ENCODE assay signal across 20 cellular contexts in genomic region chr12:118038122-118038521, GRCh38. TPM values are rescaled to one million over a fixed set of nuclear protein-coding genes. Genes with fewer than 3 reads are reported as not detected.
DNase-seq lines count a peak whose midpoint lies in the region; ATAC-seq and TF ChIP-seq lines count a peak whose summit lies in the region.
"Had no signal": no experiment of that assay in that cellular context is flagged by ENCODE, and none has a peak within 500 bp of the region (broad histone marks: within the 10 kb centered on the region; RNA-seq: fewer than 3 reads in every experiment).

No MANE protein-coding gene starts in this region.

- H3K27me3 ChIP-seq in neural progenitor cell (no peaks in the 10 kb centered on the region), body of pancreas (no peaks in the 10 kb centered on the region), adrenal gland (no peaks in the 10 kb centered on the region)
- H3K27me3 ChIP-seq: vagina had no signal

- H3K79me2 ChIP-seq in neural progenitor cell (ENCODE audit: low read depth) = no peaks in the 10 kb centered on the region

- peaks cover 49% of the 10 kb centered on the region for H3K4me1 Mint-ChIP-seq in activated CD8-positive, alpha-beta T cell treated with anti-CD3 and anti-CD28 coated beads for 36 hours (ENCODE audit: low read depth)
- H3K4me1 Mint-ChIP-seq in activated CD8-positive, alpha-beta T cell treated with anti-CD3 and anti-CD28 coated beads, Interleukin-2, amount 10 ng/mL, durations not matched to agents 7 days and 5 days (ENCODE audit: low read depth) = peaks cover 3% of the 10 kb centered on the region
- peaks cover 6% of the 10 kb centered on the region for H3K4me1 Mint-ChIP-seq in neural progenitor cell

- ATAC-seq in activated CD8-positive, alpha-beta T cell treated with anti-CD3 and anti-CD28 coated beads for 36 hours = no peak
- ATAC-seq in activated CD8-positive, alpha-beta T cell treated with anti-CD3 and anti-CD28 coated beads, Interleukin-2, amount 10 ng/mL, durations not matched to agents 7 days and 5 days = no peak
- ATAC-seq in body of pancreas = no peak
- ATAC-seq: psoas muscle had no signal

- H2AFZ ChIP-seq in neural progenitor cell (replicated peaks) = no peak overlapping the region

- DNase-seq in activated CD8-positive, alpha-beta T cell treated with anti-CD3 and anti-CD28 coated beads for 36 hours = no peak
- no peak for DNase-seq in activated CD8-positive, alpha-beta T cell treated with anti-CD3 and anti-CD28 coated beads, Interleukin-2, amount 10 ng/mL, durations not matched to agents 7 days and 5 days
- DNase-seq in NCI-H128 (lab: John Stamatoyannopoulos, UW; ENCODE audit: unreplicated experiment) = peak; percentile 67
- peak; percentile 79 for DNase-seq in NCI-H510A (lab: John Stamatoyannopoulos, UW)
- no peak for DNase-seq in neural progenitor cell (ENCODE audit: low spot score)
- no peak for DNase-seq in RPMI8226
- no peak for DNase-seq in body of pancreas
- DNase-seq in adrenal gland = no peak
- DNase-seq: ACHN; activated CD4-positive, alpha-beta T cell treated with anti-CD3 and anti-CD28 coated beads for 48 hours; activated naive CD8-positive, alpha-beta T cell treated with anti-CD3 and anti-CD28 coated beads, Interleukin-2, amount 10 ng/mL, durations not matched to agents 7 days and 5 days; cortex of kidney; HCEC 1CT; MM.1S; NCI-H226; psoas muscle; stimulated activated CD4-positive, alpha-beta T cell treated with anti-CD3 and anti-CD28 coated beads, Interleukin-4, amount 100 ng/mL, for 1 hour had no signal

- no peaks in the 10 kb centered on the region for H3K27me3 Mint-ChIP-seq in activated CD8-positive, alpha-beta T cell treated with anti-CD3 and anti-CD28 coated beads for 36 hours
- no peaks in the 10 kb centered on the region for H3K27me3 Mint-ChIP-seq in activated CD8-positive, alpha-beta T cell treated with anti-CD3 and anti-CD28 coated beads, Interleukin-2, amount 10 ng/mL, durations not matched to agents 7 days and 5 days (ENCODE audit: low read depth)
- H3K27me3 Mint-ChIP-seq in neural progenitor cell (ENCODE audit: insufficient read depth, low read depth) = no peaks in the 10 kb centered on the region
- H3K27me3 Mint-ChIP-seq: activated naive CD8-positive, alpha-beta T cell treated with anti-CD3 and anti-CD28 coated beads, Interleukin-2, amount 10 ng/mL, durations not matched to agents 7 days and 5 days had no signal

- no peak overlapping the region for H3K9ac ChIP-seq in neural progenitor cell

- peaks cover 7% of the 10 kb centered on the region for H3K36me3 ChIP-seq in neural progenitor cell
- peaks cover 0 to 35% of the 10 kb centered on the region in 2 donors for H3K36me3 ChIP-seq in body of pancreas (replicated peaks in 1 of 2; ENCODE audit: insufficient read depth in 1 of 2, low read depth in 2 of 2)
- peaks cover 0 to 98% of the 10 kb centered on the region in 2 donors for H3K36me3 ChIP-seq in adrenal gland (replicated peaks in 1 of 2)

- intact Hi-C loops in activated CD8-positive, alpha-beta T cell treated with anti-CD3 and anti-CD28 coated beads for 36 hours (cut with micrococcal nuclease) = no loop called here
- intact Hi-C loops in body of pancreas (cut with DNase I) = no loop called here
- intact Hi-C loops in adrenal gland (cut with DNase I) = no loop called here

- WGBS in body of pancreas, 2 donors = 64% methylated on average over 6 of the region's 6 CpGs
- 80 to 96% (median 86%) methylated on average over 6 of the region's 6 CpGs for WGBS in adrenal gland, 4 donors

- peaks cover 8% of the 10 kb centered on the region for H3K9me3 Mint-ChIP-seq in activated CD8-positive, alpha-beta T cell treated with anti-CD3 and anti-CD28 coated beads for 36 hours
- H3K9me3 Mint-ChIP-seq in activated CD8-positive, alpha-beta T cell treated with anti-CD3 and anti-CD28 coated beads, Interleukin-2, amount 10 ng/mL, durations not matched to agents 7 days and 5 days (ENCODE audit: insufficient read depth) = no peaks in the 10 kb centered on the region
- no peaks in the 10 kb centered on the region for H3K9me3 Mint-ChIP-seq in neural progenitor cell
- H3K9me3 Mint-ChIP-seq: activated naive CD8-positive, alpha-beta T cell treated with anti-CD3 and anti-CD28 coated beads, Interleukin-2, amount 10 ng/mL, durations not matched to agents 7 days and 5 days had no signal

- peaks cover 5% of the 10 kb centered on the region for H4K20me1 ChIP-seq in neural progenitor cell (ENCODE audit: low read depth)

- H3F3A ChIP-seq in neural progenitor cell (ENCODE audit: low read depth) = peaks cover 9% of the 10 kb centered on the region

- H3K9me3 ChIP-seq in neural progenitor cell (ENCODE audit: low read depth) (no peaks in the 10 kb centered on the region), body of pancreas (no peaks in the 10 kb centered on the region), adrenal gland (replicated peaks in 1 of 3) (no peaks in the 10 kb centered on the region)
- H3K9me3 ChIP-seq: psoas muscle, vagina had no signal

- CTCF ChIA-PET in activated CD8-positive, alpha-beta T cell treated with anti-CD3 and anti-CD28 coated beads for 36 hours (lab: Charles Lee) = interaction anchor here (1.4 kb wide), 1 partner anchor 17 kb away, joined by 3 read pairs; no protein-coding TSS in a partner anchor
- CTCF ChIA-PET in activated CD8-positive, alpha-beta T cell treated with anti-CD3 and anti-CD28 coated beads, Interleukin-2, amount 10 ng/mL, durations not matched to agents 7 days and 5 days (lab: Charles Lee) = no interaction called here

- H3K4me2 ChIP-seq in neural progenitor cell = no peak overlapping the region

- no peak for TF ChIP-seq CTCF in activated CD8-positive, alpha-beta T cell treated with anti-CD3 and anti-CD28 coated beads for 36 hours (IDR thresholded peaks at IDR 0.05)
- TF ChIP-seq CTCF in neural progenitor cell (IDR thresholded peaks at IDR 0.05) = no peak
- no peak for TF ChIP-seq CTCF in body of pancreas (IDR thresholded peaks at IDR 0.05)
- TF ChIP-seq CTCF in adrenal gland (IDR thresholded peaks at IDR 0.05) = no peak

- H3K4me3 ChIP-seq in neural progenitor cell (no peak overlapping the region), body of pancreas (no peak overlapping the region), adrenal gland (no peak overlapping the region)
- H3K4me3 ChIP-seq: psoas muscle, skin epidermis, vagina had no signal

- peak overlapping the region; percentile 66 for H3K27ac ChIP-seq in neural progenitor cell
- no peak overlapping the region for H3K27ac ChIP-seq in body of pancreas
- H3K27ac ChIP-seq in adrenal gland = no peak overlapping the region
- H3K27ac ChIP-seq: C4-2B, psoas muscle, skin epidermis, vagina had no signal

- peaks cover 76% of the 10 kb centered on the region for H3K36me3 Mint-ChIP-seq in activated CD8-positive, alpha-beta T cell treated with anti-CD3 and anti-CD28 coated beads for 36 hours (ENCODE audit: low read depth)
- H3K36me3 Mint-ChIP-seq in activated CD8-positive, alpha-beta T cell treated with anti-CD3 and anti-CD28 coated beads, Interleukin-2, amount 10 ng/mL, durations not matched to agents 7 days and 5 days (ENCODE audit: low read depth) = peaks cover 76% of the 10 kb centered on the region
- peaks cover 34% of the 10 kb centered on the region for H3K36me3 Mint-ChIP-seq in neural progenitor cell

- no peak for TF ChIP-seq POLR2A in body of pancreas (IDR thresholded peaks at IDR 0.05)
- TF ChIP-seq POLR2A in adrenal gland (IDR thresholded peaks at IDR 0.05) = no peak

- H3K4me1 ChIP-seq in neural progenitor cell (no peaks in the 10 kb centered on the region), body of pancreas (no peaks in the 10 kb centered on the region), adrenal gland (replicated peaks in 1 of 2) (no peaks in the 10 kb centered on the region)
- H3K4me1 ChIP-seq: psoas muscle, vagina had no signal

- peak overlapping the region; percentile 45 for H3K27ac Mint-ChIP-seq in activated CD8-positive, alpha-beta T cell treated with anti-CD3 and anti-CD28 coated beads for 36 hours
- H3K27ac Mint-ChIP-seq in activated CD8-positive, alpha-beta T cell treated with anti-CD3 and anti-CD28 coated beads, Interleukin-2, amount 10 ng/mL, durations not matched to agents 7 days and 5 days = no peak overlapping the region
- no peak overlapping the region for H3K27ac Mint-ChIP-seq in neural progenitor cell
- H3K27ac Mint-ChIP-seq: activated naive CD8-positive, alpha-beta T cell treated with anti-CD3 and anti-CD28 coated beads, Interleukin-2, amount 10 ng/mL, durations not matched to agents 7 days and 5 days had no signal

- POLR2A ChIA-PET in activated CD8-positive, alpha-beta T cell treated with anti-CD3 and anti-CD28 coated beads for 36 hours (lab: Charles Lee) = interaction anchor here (1.3 kb wide), 1 partner anchor 10 kb away, joined by 5 read pairs; no protein-coding TSS in a partner anchor
- POLR2A ChIA-PET in activated CD8-positive, alpha-beta T cell treated with anti-CD3 and anti-CD28 coated beads, Interleukin-2, amount 10 ng/mL, durations not matched to agents 7 days and 5 days (lab: Charles Lee) = no interaction called here

- no peak overlapping the region for H3K4me3 Mint-ChIP-seq in activated CD8-positive, alpha-beta T cell treated with anti-CD3 and anti-CD28 coated beads for 36 hours
- H3K4me3 Mint-ChIP-seq in activated CD8-positive, alpha-beta T cell treated with anti-CD3 and anti-CD28 coated beads, Interleukin-2, amount 10 ng/mL, durations not matched to agents 7 days and 5 days = no peak overlapping the region
- no peak overlapping the region for H3K4me3 Mint-ChIP-seq in neural progenitor cell
- H3K4me3 Mint-ChIP-seq: activated naive CD8-positive, alpha-beta T cell treated with anti-CD3 and anti-CD28 coated beads, Interleukin-2, amount 10 ng/mL, durations not matched to agents 7 days and 5 days had no signal

RNA-seq across cellular contexts. Expression of gene RFC5, which starts 21.6 kb away (rescaled TPM):
- 10 to 100 TPM; 59.8 to 65.6 TPM for total RNA-seq in activated CD8-positive, alpha-beta T cell treated with anti-CD3 and anti-CD28 coated beads for 36 hours
- total RNA-seq in activated CD8-positive, alpha-beta T cell treated with anti-CD3 and anti-CD28 coated beads, Interleukin-2, amount 10 ng/mL, durations not matched to agents 7 days and 5 days = 10 to 100 TPM; 52.5 to 57.6 TPM
- total RNA-seq in neural progenitor cell (ENCODE audit: low replicate concordance) = 75.8 and 80.3 TPM in 2 replicates
- total RNA-seq in body of pancreas = 1 to 10 TPM; 4.6 to 6.2 TPM
- total RNA-seq in adrenal gland = 10 to 100 TPM in 3 of 8 donors, 1 to 10 TPM in 5; 5.8 to 28.0 (median 9.0) TPM
- 1 to 10 TPM; 6.6 to 8.6 (median 7.8) TPM for polyA plus RNA-seq in adrenal gland

RNA-seq across cellular contexts. Expression of gene WSB2, which starts 22.9 kb away (rescaled TPM):
- 10 to 100 TPM; 26.2 to 27.9 TPM for total RNA-seq in activated CD8-positive, alpha-beta T cell treated with anti-CD3 and anti-CD28 coated beads for 36 hours
- 10 to 100 TPM; 44.6 to 45.0 TPM for total RNA-seq in activated CD8-positive, alpha-beta T cell treated with anti-CD3 and anti-CD28 coated beads, Interleukin-2, amount 10 ng/mL, durations not matched to agents 7 days and 5 days
- total RNA-seq in neural progenitor cell (ENCODE audit: low replicate concordance) (21.2 and 26.0 TPM in 2 replicates), body of pancreas (10 to 100 TPM; 28.7 to 48.0 TPM), adrenal gland (100 to 1,000 TPM in 6 of 8 donors, 10 to 100 TPM in 2; 95.2 to 201 (median 111) TPM)
- polyA plus RNA-seq in adrenal gland = 100 to 1,000 TPM in 1 of 3 donors, 10 to 100 TPM in 2; 50.0 to 162 (median 60.8) TPM

Comparison
In these comparisons a context has a peak if more than half of its experiments do, and no peak if none do; other contexts are left out.
1. DNase-seq: peak in NCI-H128 (single experiment) and NCI-H510A (single experiment); none in activated CD8-positive, alpha-beta T cell treated with anti-CD3 and anti-CD28 coated beads for 36 hours (single experiment), activated CD8-positive, alpha-beta T cell treated with anti-CD3 and anti-CD28 coated beads, Interleukin-2, amount 10 ng/mL, durations not matched to agents 7 days and 5 days (single experiment), neural progenitor cell (single experiment), RPMI8226 (single experiment), body of pancreas (0 of 4) and adrenal gland (0 of 7).